In genomic region chr12:118038122-118038521, GRCh38 we compare ENCODE assay signal across 1 cellular context.
TF ChIP-seq lines count a peak whose summit lies in the region.

No MANE protein-coding gene starts in this region.

TF ChIP-seq in GM23338, 12 proteins besides CTCF, POLR2A, EP300 and RAD21 (continued from another document):
- TF ChIP-seq ZNF462 (CRISPR knock-in tag; IDR thresholded peaks at IDR 0.05) (no peak), POLR2AphosphoS5 (IDR thresholded peaks at IDR 0.05; ENCODE audit: low read depth) (no peak)
